In genomic region chr4:112361181-112361791, GRCh38 we compare ENCODE assay signal across 8 cellular contexts.
DNase-seq lines count a peak whose midpoint lies in the region; ATAC-seq and TF ChIP-seq lines count a peak whose summit lies in the region.

No MANE protein-coding gene starts in this region.

- H3K4me3 ChIP-seq in skeletal muscle cell (ENCODE audit: low read depth, low read length), result no peak overlapping the region

- H3K9me3 Mint-ChIP-seq in activated CD8-positive, alpha-beta T cell treated with anti-CD3 and anti-CD28 coated beads for 36 hours, result peaks cover 25% of the 10 kb centered on the region
- H3K9me3 Mint-ChIP-seq in activated CD8-positive, alpha-beta T cell treated with anti-CD3 and anti-CD28 coated beads, Interleukin-2, amount 10 ng/mL, durations not matched to agents 7 days and 5 days (ENCODE audit: insufficient read depth), result peaks cover 10% of the 10 kb centered on the region
- peaks cover 56% of the 10 kb centered on the region for H3K9me3 Mint-ChIP-seq in WTC11

- no peak overlapping the region for H3K4me3 Mint-ChIP-seq in activated CD8-positive, alpha-beta T cell treated with anti-CD3 and anti-CD28 coated beads for 36 hours
- no peak overlapping the region for H3K4me3 Mint-ChIP-seq in activated CD8-positive, alpha-beta T cell treated with anti-CD3 and anti-CD28 coated beads, Interleukin-2, amount 10 ng/mL, durations not matched to agents 7 days and 5 days
- peak overlapping the region; percentile 33 for H3K4me3 Mint-ChIP-seq in WTC11

- H3K4me1 Mint-ChIP-seq in activated CD8-positive, alpha-beta T cell treated with anti-CD3 and anti-CD28 coated beads for 36 hours (ENCODE audit: low read depth), result no peaks in the 10 kb centered on the region
- H3K4me1 Mint-ChIP-seq in activated CD8-positive, alpha-beta T cell treated with anti-CD3 and anti-CD28 coated beads, Interleukin-2, amount 10 ng/mL, durations not matched to agents 7 days and 5 days (ENCODE audit: low read depth), result no peaks in the 10 kb centered on the region
- H3K4me1 Mint-ChIP-seq in WTC11, result peaks cover 17% of the 10 kb centered on the region

- no peaks in the 10 kb centered on the region for H3K27me3 Mint-ChIP-seq in activated CD8-positive, alpha-beta T cell treated with anti-CD3 and anti-CD28 coated beads for 36 hours
- no peaks in the 10 kb centered on the region for H3K27me3 Mint-ChIP-seq in activated CD8-positive, alpha-beta T cell treated with anti-CD3 and anti-CD28 coated beads, Interleukin-2, amount 10 ng/mL, durations not matched to agents 7 days and 5 days (ENCODE audit: low read depth)
- no peaks in the 10 kb centered on the region for H3K27me3 Mint-ChIP-seq in WTC11 (ENCODE audit: low read depth)

- intact Hi-C loops in activated CD8-positive, alpha-beta T cell treated with anti-CD3 and anti-CD28 coated beads for 36 hours (cut with micrococcal nuclease), result no loop called here

- H3K27ac Mint-ChIP-seq in activated CD8-positive, alpha-beta T cell treated with anti-CD3 and anti-CD28 coated beads for 36 hours, result no peak overlapping the region
- H3K27ac Mint-ChIP-seq in activated CD8-positive, alpha-beta T cell treated with anti-CD3 and anti-CD28 coated beads, Interleukin-2, amount 10 ng/mL, durations not matched to agents 7 days and 5 days, result no peak overlapping the region
- H3K27ac Mint-ChIP-seq in WTC11, result peak overlapping the region; percentile 95

- H3K36me3 Mint-ChIP-seq in activated CD8-positive, alpha-beta T cell treated with anti-CD3 and anti-CD28 coated beads for 36 hours (ENCODE audit: low read depth), result peaks cover 11% of the 10 kb centered on the region
- H3K36me3 Mint-ChIP-seq in activated CD8-positive, alpha-beta T cell treated with anti-CD3 and anti-CD28 coated beads, Interleukin-2, amount 10 ng/mL, durations not matched to agents 7 days and 5 days (ENCODE audit: low read depth), result peaks cover 10% of the 10 kb centered on the region
- peaks cover 9% of the 10 kb centered on the region for H3K36me3 Mint-ChIP-seq in WTC11

- peak; percentile 79 for ATAC-seq in activated CD8-positive, alpha-beta T cell treated with anti-CD3 and anti-CD28 coated beads for 36 hours
- no peak for ATAC-seq in activated CD8-positive, alpha-beta T cell treated with anti-CD3 and anti-CD28 coated beads, Interleukin-2, amount 10 ng/mL, durations not matched to agents 7 days and 5 days
- ATAC-seq in HG03196 (IDR thresholded peaks at IDR 0.05; ENCODE audit: unreplicated experiment), result peak; percentile 87
- ATAC-seq in WTC11, result peak; percentile 100
- no peak for ATAC-seq in HG03025 (IDR thresholded peaks at IDR 0.05; ENCODE audit: low FRiP score, unreplicated experiment)

- CTCF ChIA-PET in activated CD8-positive, alpha-beta T cell treated with anti-CD3 and anti-CD28 coated beads for 36 hours (lab: Charles Lee), result interaction anchor here (1.1 kb wide), 1 partner anchor 34 kb away, joined by 3 read pairs; no protein-coding TSS in a partner anchor
- CTCF ChIA-PET in activated CD8-positive, alpha-beta T cell treated with anti-CD3 and anti-CD28 coated beads, Interleukin-2, amount 10 ng/mL, durations not matched to agents 7 days and 5 days (lab: Charles Lee), result interaction anchor here (1.9 kb wide), 1 partner anchor 36 kb away, joined by 5 read pairs; no protein-coding TSS in a partner anchor
- CTCF ChIA-PET in WTC11 (lab: Charles Lee) (interaction anchor here (0.6 to 1.5 kb wide), 15 partner anchors 12 to 613 kb away, joined by 3 to 5 read pairs (median 3); partner anchors contain the start of gene NEUROG2), GM10248 (lab: Yijun Ruan, JAX) (interaction anchor here (0.9 to 2.5 kb wide), 2 partner anchors 28 to 188 kb away, joined by 3 to 5 read pairs; no protein-coding TSS in a partner anchor)

- POLR2A ChIA-PET in activated CD8-positive, alpha-beta T cell treated with anti-CD3 and anti-CD28 coated beads for 36 hours (lab: Charles Lee), result no interaction called here
- POLR2A ChIA-PET in activated CD8-positive, alpha-beta T cell treated with anti-CD3 and anti-CD28 coated beads, Interleukin-2, amount 10 ng/mL, durations not matched to agents 7 days and 5 days (lab: Charles Lee), result no interaction called here
- POLR2A ChIA-PET in WTC11 (lab: Charles Lee), result interaction anchor here (0.9 to 1.0 kb wide), 2 partner anchors 9 to 20 kb away, joined by 3 read pairs; no protein-coding TSS in a partner anchor
- POLR2A ChIA-PET in GM10248 (lab: Yijun Ruan, JAX), result no interaction called here

- TF ChIP-seq CTCF in activated CD8-positive, alpha-beta T cell treated with anti-CD3 and anti-CD28 coated beads for 36 hours (IDR thresholded peaks at IDR 0.05), result no peak
- TF ChIP-seq CTCF in WTC11 (IDR thresholded peaks at IDR 0.05) (no peak), GM10248 (IDR thresholded peaks at IDR 0.05; ENCODE audit: control extremely low read depth, extremely low read depth, low read depth, missing control alignments) (no peak)

- DNase-seq in activated CD8-positive, alpha-beta T cell treated with anti-CD3 and anti-CD28 coated beads for 36 hours, result peak; percentile 48
- no peak for DNase-seq in activated CD8-positive, alpha-beta T cell treated with anti-CD3 and anti-CD28 coated beads, Interleukin-2, amount 10 ng/mL, durations not matched to agents 7 days and 5 days
- DNase-seq in WTC11 (ENCODE audit: low spot score), result peak; percentile 69
- peak; percentile 12 for DNase-seq in skeletal muscle cell (ENCODE audit: low read depth)
- no peak for DNase-seq in GM10248 (ENCODE audit: extremely low spot score)
- DNase-seq in NCI-H1436 treated with DMSO at 0.1 percent for 48 hours (lab: John Stamatoyannopoulos, UW), result no peak

TF ChIP-seq in WTC11, 78 proteins besides CTCF, POLR2A, EP300 and RAD21:
- TF ChIP-seq GABPB1 (CRISPR knock-in tag; IDR thresholded peaks at IDR 0.05) (no peak), ZNF121 (CRISPR knock-in tag; IDR thresholded peaks at IDR 0.05) (0 out of 2 replicates have a peak, but pooled peaks have one; percentile 6), ETV6 (CRISPR knock-in tag; IDR thresholded peaks at IDR 0.05) (peak; percentile 81), TEAD1 (CRISPR knock-in tag; IDR thresholded peaks at IDR 0.05) (no peak), ZNF281 (CRISPR knock-in tag; IDR thresholded peaks at IDR 0.05) (peak; percentile 90), FOXP1 (CRISPR knock-in tag; IDR thresholded peaks at IDR 0.05; ENCODE audit: borderline replicate concordance) (peak; percentile 76; the same call in 1 of the 2 replicates), ESRRA (CRISPR knock-in tag; IDR thresholded peaks at IDR 0.05; ENCODE audit: borderline replicate concordance) (0 out of 2 replicates have a peak, but pooled peaks have one; percentile 73), ZSCAN18 (CRISPR knock-in tag; IDR thresholded peaks at IDR 0.05) (no peak), SP1 (CRISPR knock-in tag; conservative IDR thresholded peaks at IDR 0.05) (peak; percentile 37; the same call in 1 of the 2 replicates), SOX15 (CRISPR knock-in tag; IDR thresholded peaks at IDR 0.05) (no peak)

Comparison
In these comparisons a context has a peak if more than half of its experiments do, and no peak if none do; other contexts are left out.
1. ATAC-seq: peak in activated CD8-positive, alpha-beta T cell treated with anti-CD3 and anti-CD28 coated beads for 36 hours (single experiment), HG03196 (single experiment) and WTC11 (single experiment); none in activated CD8-positive, alpha-beta T cell treated with anti-CD3 and anti-CD28 coated beads, Interleukin-2, amount 10 ng/mL, durations not matched to agents 7 days and 5 days (single experiment) and HG03025 (single experiment).
2. DNase-seq: peak in activated CD8-positive, alpha-beta T cell treated with anti-CD3 and anti-CD28 coated beads for 36 hours (single experiment), WTC11 (single experiment) and skeletal muscle cell (single experiment); none in activated CD8-positive, alpha-beta T cell treated with anti-CD3 and anti-CD28 coated beads, Interleukin-2, amount 10 ng/mL, durations not matched to agents 7 days and 5 days (single experiment), GM10248 (single experiment) and NCI-H1436 treated with DMSO at 0.1 percent for 48 hours (single experiment).